ENCODE assay signal across 19 cellular contexts in genomic region chr2:10204326-10205200, GRCh38.
DNase-seq lines count a peak whose midpoint lies in the region; ATAC-seq and TF ChIP-seq lines count a peak whose summit lies in the region.
"Had no signal": no experiment of that assay in that cellular context is flagged by ENCODE, and none has a peak within 500 bp of the region (broad histone marks: within the 10 kb centered on the region; RNA-seq: fewer than 3 reads in every experiment).

No MANE protein-coding gene starts in this region.

- peaks cover 8% of the 10 kb centered on the region for H3K4me1 ChIP-seq in osteoblast (ENCODE audit: insufficient read depth, low read length)
- H3K4me1 ChIP-seq: body of pancreas had no signal

- H3K9me3 ChIP-seq in osteoblast (ENCODE audit: low read depth, low read length): no peaks in the 10 kb centered on the region
- H3K9me3 ChIP-seq: body of pancreas, heart right ventricle had no signal

- H3K4me2 ChIP-seq in osteoblast (ENCODE audit: insufficient read depth, low read length): no peak overlapping the region

- no peaks in the 10 kb centered on the region for H3K27me3 ChIP-seq in osteoblast (ENCODE audit: insufficient read depth, low read length)
- H3K27me3 ChIP-seq: body of pancreas, heart right ventricle had no signal

- TF ChIP-seq CTCF in osteoblast (IDR thresholded peaks at IDR 0.05; ENCODE audit: extremely low read depth, low read depth, low read length): no peak

- ATAC-seq in HG03159 (IDR thresholded peaks at IDR 0.05; ENCODE audit: unreplicated experiment) (no peak), HG03097 (IDR thresholded peaks at IDR 0.05; ENCODE audit: low FRiP score, unreplicated experiment) (no peak)
- ATAC-seq: activated CD8-positive, alpha-beta memory T cell treated with anti-CD3 and anti-CD28 coated beads, Interleukin-2, amount 10 ng/mL, durations not matched to agents 7 days and 5 days; body of pancreas; esophagus mucosa; HCT116; heart right ventricle; natural killer cell treated with Interleukin-12 subunit alpha and Interleukin-12 subunit beta and Interleukin-15 and Interleukin-18, amount 100 ng/mL, for 72 hours had no signal

- H3K4me3 ChIP-seq in osteoblast (ENCODE audit: insufficient read depth, low read length): no peak overlapping the region
- H3K4me3 ChIP-seq: body of pancreas, heart right ventricle had no signal

- DNase-seq in NCI-H82 (lab: John Stamatoyannopoulos, UW): peak; percentile 56
- no peak for DNase-seq in NCI-H82 treated with DMSO at 0.1 percent for 48 hours (lab: John Stamatoyannopoulos, UW; ENCODE audit: unreplicated experiment)
- peak; percentile 56 for DNase-seq in NCI-H1436 (lab: John Stamatoyannopoulos, UW)
- peak; percentile 34 for DNase-seq in astrocyte of the hippocampus (ENCODE audit: low read depth, low spot score)
- peak; percentile 38 for DNase-seq in osteoblast (ENCODE audit: insufficient read length, low spot score, missing footprints)
- DNase-seq in NCI-H524 treated with DMSO at 0.1 percent for 48 hours (lab: John Stamatoyannopoulos, UW): no peak
- DNase-seq: ACHN; activated CD4-positive, alpha-beta T cell treated with anti-CD3 and anti-CD28 coated beads for 1 hour; activated CD8-positive, alpha-beta memory T cell treated with anti-CD3 and anti-CD28 coated beads, Interleukin-2, amount 10 ng/mL, durations not matched to agents 7 days and 5 days; activated naive CD4-positive, alpha-beta T cell treated with Interleukin-2 at 50 U/mL for 16 hours; body of pancreas; heart right ventricle; mesendoderm; MM.1S had no signal

- H3K79me2 ChIP-seq in osteoblast (ENCODE audit: insufficient read depth, low read length): no peaks in the 10 kb centered on the region

- no peak overlapping the region for H2AFZ ChIP-seq in osteoblast (ENCODE audit: low read length)

- no peaks in the 10 kb centered on the region for H3K36me3 ChIP-seq in osteoblast (ENCODE audit: insufficient read depth, low read length)
- H3K36me3 ChIP-seq: heart right ventricle had no signal

- no peaks in the 10 kb centered on the region for H4K20me1 ChIP-seq in osteoblast (ENCODE audit: insufficient read depth, low read length)

- no peak overlapping the region for H3K27ac ChIP-seq in osteoblast (ENCODE audit: low read depth, low read length)
- H3K27ac ChIP-seq: body of pancreas, heart right ventricle had no signal

Comparison
In these comparisons a context has a peak if more than half of its experiments do, and no peak if none do; other contexts are left out.
1. DNase-seq: peak in NCI-H82 (single experiment), NCI-H1436 (single experiment), astrocyte of the hippocampus (single experiment) and osteoblast (single experiment); none in NCI-H82 treated with DMSO at 0.1 percent for 48 hours (single experiment) and NCI-H524 treated with DMSO at 0.1 percent for 48 hours (single experiment).